Comparison of ENCODE assay signal across 3 cellular contexts in the genomic region with DNA sequence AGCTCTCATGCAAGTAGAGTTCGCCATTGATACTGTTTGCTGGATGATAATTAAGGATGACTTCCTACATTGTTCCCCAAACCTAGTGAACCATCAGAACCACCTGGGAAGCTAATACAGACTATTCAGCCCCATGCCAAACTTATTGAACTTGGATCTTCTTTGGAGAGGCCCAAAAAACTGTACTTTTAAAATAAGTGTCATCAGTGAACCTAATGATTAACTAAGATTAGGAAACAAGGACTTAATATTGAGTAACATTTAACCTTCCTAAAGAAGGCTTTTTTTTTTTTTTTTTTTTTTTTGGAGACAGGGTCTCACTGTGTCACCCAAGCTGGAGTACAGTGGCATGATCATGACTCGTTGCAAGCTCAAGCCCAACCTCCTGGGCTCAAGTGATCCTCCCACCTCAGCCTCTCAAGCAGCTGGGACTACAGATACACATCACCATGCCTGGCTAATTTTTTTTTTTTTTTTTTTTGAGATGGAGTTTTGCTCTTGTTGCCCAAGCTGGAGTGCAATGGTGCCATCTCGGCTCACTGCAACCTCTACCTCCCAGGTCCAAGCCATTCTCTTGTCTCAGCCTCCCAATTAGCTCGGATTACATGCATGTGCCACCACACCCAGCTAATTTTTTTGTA.
TF ChIP-seq lines count a peak whose summit lies in the region.

No MANE protein-coding gene starts in this region.

TF ChIP-seq in HEK293, 187 proteins besides CTCF, POLR2A, EP300 and RAD21:
- TF ChIP-seq, protein P1, sequence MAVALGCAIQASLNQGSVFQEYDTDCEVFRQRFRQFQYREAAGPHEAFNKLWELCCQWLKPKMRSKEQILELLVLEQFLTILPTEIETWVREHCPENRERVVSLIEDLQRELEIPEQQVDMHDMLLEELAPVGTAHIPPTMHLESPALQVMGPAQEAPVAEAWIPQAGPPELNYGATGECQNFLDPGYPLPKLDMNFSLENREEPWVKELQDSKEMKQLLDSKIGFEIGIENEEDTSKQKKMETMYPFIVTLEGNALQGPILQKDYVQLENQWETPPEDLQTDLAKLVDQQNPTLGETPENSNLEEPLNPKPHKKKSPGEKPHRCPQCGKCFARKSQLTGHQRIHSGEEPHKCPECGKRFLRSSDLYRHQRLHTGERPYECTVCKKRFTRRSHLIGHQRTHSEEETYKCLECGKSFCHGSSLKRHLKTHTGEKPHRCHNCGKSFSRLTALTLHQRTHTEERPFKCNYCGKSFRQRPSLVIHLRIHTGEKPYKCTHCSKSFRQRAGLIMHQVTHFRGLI (tag by site-specific recombination; IDR thresholded peaks at IDR 0.05) = peak; percentile 83; the same call in 1 of the 2 replicates
- TF ChIP-seq, protein P2, sequence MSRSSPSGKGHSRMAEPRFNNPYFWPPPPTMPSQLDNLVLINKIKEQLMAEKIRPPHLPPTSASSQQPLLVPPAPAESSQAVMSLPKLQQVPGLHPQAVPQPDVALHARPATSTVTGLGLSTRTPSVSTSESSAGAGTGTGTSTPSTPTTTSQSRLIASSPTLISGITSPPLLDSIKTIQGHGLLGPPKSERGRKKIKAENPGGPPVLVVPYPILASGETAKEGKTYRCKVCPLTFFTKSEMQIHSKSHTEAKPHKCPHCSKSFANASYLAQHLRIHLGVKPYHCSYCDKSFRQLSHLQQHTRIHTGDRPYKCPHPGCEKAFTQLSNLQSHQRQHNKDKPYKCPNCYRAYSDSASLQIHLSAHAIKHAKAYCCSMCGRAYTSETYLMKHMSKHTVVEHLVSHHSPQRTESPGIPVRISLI (tag by site-specific recombination; IDR thresholded peaks at IDR 0.05) = peak; percentile 41; the same call in 1 of the 2 replicates

TF ChIP-seq in HepG2, 621 proteins besides CTCF, POLR2A, EP300 and RAD21:
- peak; percentile 65; the same call in 1 of the 2 replicates for TF ChIP-seq CEBPB (IDR thresholded peaks at IDR 0.05; ENCODE audit: borderline replicate concordance, low read depth, low read length)
- TF ChIP-seq CEBPG (CRISPR knock-in tag; IDR thresholded peaks at IDR 0.05) = peak; percentile 63
- TF ChIP-seq, protein P3, sequence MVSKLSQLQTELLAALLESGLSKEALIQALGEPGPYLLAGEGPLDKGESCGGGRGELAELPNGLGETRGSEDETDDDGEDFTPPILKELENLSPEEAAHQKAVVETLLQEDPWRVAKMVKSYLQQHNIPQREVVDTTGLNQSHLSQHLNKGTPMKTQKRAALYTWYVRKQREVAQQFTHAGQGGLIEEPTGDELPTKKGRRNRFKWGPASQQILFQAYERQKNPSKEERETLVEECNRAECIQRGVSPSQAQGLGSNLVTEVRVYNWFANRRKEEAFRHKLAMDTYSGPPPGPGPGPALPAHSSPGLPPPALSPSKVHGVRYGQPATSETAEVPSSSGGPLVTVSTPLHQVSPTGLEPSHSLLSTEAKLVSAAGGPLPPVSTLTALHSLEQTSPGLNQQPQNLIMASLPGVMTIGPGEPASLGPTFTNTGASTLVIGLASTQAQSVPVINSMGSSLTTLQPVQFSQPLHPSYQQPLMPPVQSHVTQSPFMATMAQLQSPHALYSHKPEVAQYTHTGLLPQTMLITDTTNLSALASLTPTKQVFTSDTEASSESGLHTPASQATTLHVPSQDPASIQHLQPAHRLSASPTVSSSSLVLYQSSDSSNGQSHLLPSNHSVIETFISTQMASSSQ (IDR thresholded peaks at IDR 0.05; ENCODE audit: low read depth) = peak; percentile 43; the same call in 1 of the 2 replicates
- TF ChIP-seq, protein P3 (CRISPR knock-in tag; IDR thresholded peaks at IDR 0.05; ENCODE audit: borderline replicate concordance) = peak; percentile 28; the same call in 1 of the 2 replicates
- TF ChIP-seq, protein P2 (CRISPR knock-in tag; IDR thresholded peaks at IDR 0.05; ENCODE audit: borderline replicate concordance) = peak; percentile 52; the same call in 1 of the 2 replicates
- TF ChIP-seq, protein P4, sequence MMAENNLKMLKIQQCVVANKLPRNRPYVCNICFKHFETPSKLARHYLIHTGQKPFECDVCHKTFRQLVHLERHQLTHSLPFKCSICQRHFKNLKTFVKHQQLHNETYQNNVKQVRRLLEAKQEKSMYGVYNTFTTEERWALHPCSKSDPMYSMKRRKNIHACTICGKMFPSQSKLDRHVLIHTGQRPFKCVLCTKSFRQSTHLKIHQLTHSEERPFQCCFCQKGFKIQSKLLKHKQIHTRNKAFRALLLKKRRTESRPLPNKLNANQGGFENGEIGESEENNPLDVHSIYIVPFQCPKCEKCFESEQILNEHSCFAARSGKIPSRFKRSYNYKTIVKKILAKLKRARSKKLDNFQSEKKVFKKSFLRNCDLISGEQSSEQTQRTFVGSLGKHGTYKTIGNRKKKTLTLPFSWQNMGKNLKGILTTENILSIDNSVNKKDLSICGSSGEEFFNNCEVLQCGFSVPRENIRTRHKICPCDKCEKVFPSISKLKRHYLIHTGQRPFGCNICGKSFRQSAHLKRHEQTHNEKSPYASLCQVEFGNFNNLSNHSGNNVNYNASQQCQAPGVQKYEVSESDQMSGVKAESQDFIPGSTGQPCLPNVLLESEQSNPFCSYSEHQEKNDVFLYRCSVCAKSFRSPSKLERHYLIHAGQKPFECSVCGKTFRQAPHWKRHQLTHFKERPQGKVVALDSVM (CRISPR knock-in tag; IDR thresholded peaks at IDR 0.05) = peak; percentile 29; the same call in 1 of the 2 replicates

TF ChIP-seq in liver, 16 proteins besides CTCF, POLR2A, EP300 and RAD21:
- TF ChIP-seq HNF4A (conservative IDR thresholded peaks at IDR 0.05) (peak; percentile 45 to 55), RXRA (IDR thresholded peaks at IDR 0.05) (peak; percentile 11 to 34), YY1 (IDR thresholded peaks at IDR 0.05) (peak; percentile 50), JUND (IDR thresholded peaks at IDR 0.05) (peak in 1 of 2 donors; percentile 40)
